ENCODE assay signal across 10 cellular contexts in the genomic region with DNA sequence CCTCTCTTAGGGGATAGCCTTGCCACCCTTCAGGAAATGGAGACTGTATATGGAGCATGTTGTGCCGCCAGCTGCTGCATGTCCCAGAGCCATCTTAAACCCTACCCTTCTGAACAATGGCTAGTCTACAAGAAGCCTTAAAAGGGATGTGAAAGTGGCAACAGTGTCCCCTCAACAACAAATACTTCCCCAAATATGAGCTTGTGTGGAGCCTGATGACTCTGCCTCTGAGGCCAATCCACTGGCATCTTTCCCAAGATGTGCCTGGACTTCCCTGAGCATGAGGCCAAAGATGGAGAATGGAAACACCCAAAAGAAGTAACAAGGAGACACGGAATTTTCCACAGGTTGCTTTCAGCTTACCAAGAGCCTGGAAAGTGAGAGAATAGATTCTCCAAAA. TPM values are rescaled to one million over a fixed set of nuclear protein-coding genes. Genes with fewer than 3 reads are reported as not detected.
DNase-seq lines count a peak whose midpoint lies in the region; ATAC-seq lines count a peak whose summit lies in the region.
"Had no signal": no experiment of that assay in that cellular context is flagged by ENCODE, and none has a peak within 500 bp of the region (broad histone marks: within the 10 kb centered on the region; RNA-seq: fewer than 3 reads in every experiment).

No MANE protein-coding gene starts in this region.

- ATAC-seq in GM18861 (IDR thresholded peaks at IDR 0.05; ENCODE audit: unreplicated experiment), result peak; percentile 46
- ATAC-seq in HG03159 (IDR thresholded peaks at IDR 0.05; ENCODE audit: unreplicated experiment), result peak; percentile 54
- ATAC-seq: activated T-helper 17 cell treated with anti-CD3 and anti-CD28 coated beads, Interleukin-2, amount 50 U/mL, for 72 hours had no signal

- peak overlapping the region; percentile 11 for H3K27ac ChIP-seq in caudate nucleus (ENCODE audit: low read depth, low read length)

- intact Hi-C loops in posterior vena cava (cut with DNase I), result no loop called here

- DNase-seq in caudate nucleus (lab: John Stamatoyannopoulos, UW) (peak in 16 of 61 donors; percentile 1 to 41 (median 8)), posterior vena cava (ENCODE audit: low spot score) (peak; percentile 82), epidermal melanocyte (ENCODE audit: insufficient read length, low spot score) (no peak), NCI-H146 (lab: John Stamatoyannopoulos, UW) (no peak), NCI-H1436 treated with DMSO at 0.1 percent for 48 hours (lab: John Stamatoyannopoulos, UW) (no peak)
- DNase-seq in stimulated activated CD4-positive, alpha-beta T cell treated with anti-CD3 and anti-CD28 coated beads, Interleukin-2, amount 100 ng/mL, for 48 hours, result no peak

RNA-seq across cellular contexts. Expression of gene MS4A7, which starts 0.6 kb away (rescaled TPM):
- 10 to 100 TPM; 52.5 to 82.7 TPM for total RNA-seq in posterior vena cava
- total RNA-seq: activated T-helper 17 cell treated with anti-CD3 and anti-CD28 coated beads, Interleukin-2, amount 50 U/mL, for 72 hours had no signal

RNA-seq across cellular contexts. Expression of gene MS4A14, which starts 18.5 kb away (rescaled TPM):
- total RNA-seq in posterior vena cava, result 1 to 10 TPM; 2.2 to 4.4 TPM
- total RNA-seq: activated T-helper 17 cell treated with anti-CD3 and anti-CD28 coated beads, Interleukin-2, amount 50 U/mL, for 72 hours had no signal

RNA-seq across cellular contexts. Expression of gene MS4A6E, which starts 50.7 kb away (rescaled TPM):
- total RNA-seq in posterior vena cava, result not detected
- total RNA-seq: activated T-helper 17 cell treated with anti-CD3 and anti-CD28 coated beads, Interleukin-2, amount 50 U/mL, for 72 hours had no signal

RNA-seq across cellular contexts. Expression of gene MS4A5, which starts 51.6 kb away (rescaled TPM):
- not detected for total RNA-seq in posterior vena cava
- total RNA-seq: activated T-helper 17 cell treated with anti-CD3 and anti-CD28 coated beads, Interleukin-2, amount 50 U/mL, for 72 hours; subcutaneous adipose tissue had no signal
